In the genomic region with DNA sequence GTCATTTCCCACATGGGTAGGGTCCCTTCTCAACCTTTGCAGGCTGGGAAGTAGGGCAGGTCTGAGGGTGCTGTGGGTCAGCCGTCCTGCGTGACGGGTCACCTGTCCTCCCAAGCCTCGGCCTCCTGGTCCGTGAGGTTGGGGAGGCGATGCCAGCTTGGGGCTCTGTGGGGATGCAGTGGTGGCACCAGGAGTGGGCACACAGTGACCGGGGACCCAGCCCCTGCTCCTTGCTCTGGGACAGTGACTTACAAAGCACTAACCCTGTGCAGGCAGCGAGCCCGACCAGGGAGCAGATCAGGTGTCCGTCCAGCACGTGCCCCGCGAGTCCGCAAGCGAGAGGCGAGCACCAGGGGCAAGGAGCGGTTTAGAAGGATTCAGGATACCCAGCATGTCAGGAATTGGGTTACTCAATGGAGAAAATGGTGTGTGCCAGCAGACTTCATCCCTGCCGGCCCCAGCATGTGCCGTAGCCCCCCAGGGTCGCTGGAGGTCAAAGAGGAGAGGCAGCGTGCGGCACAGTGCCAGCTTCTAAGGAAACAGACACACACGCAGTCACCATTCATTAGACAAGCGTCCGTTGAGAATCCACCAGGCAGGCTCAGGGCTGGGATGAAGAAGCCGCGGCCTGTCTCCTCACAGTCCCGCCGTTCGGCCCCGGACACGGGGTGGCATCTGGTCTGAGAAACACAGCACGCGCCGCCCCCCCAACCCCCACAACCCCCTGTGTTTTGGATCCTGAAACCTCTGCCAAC, we compare ENCODE assay signal across 1 cellular context.
TF ChIP-seq lines count a peak whose summit lies in the region.

No MANE protein-coding gene starts in this region.

TF ChIP-seq in H1, 55 proteins besides CTCF, POLR2A, EP300 and RAD21:
- TF ChIP-seq SRF (IDR thresholded peaks at IDR 0.05; ENCODE audit: low read depth, low read length): no peak
- TF ChIP-seq SAP30 (IDR thresholded peaks at IDR 0.05; ENCODE audit: insufficient read depth, insufficient replicate concordance, low read length): no peak
- no peak for TF ChIP-seq CHD2 (IDR thresholded peaks at IDR 0.05; ENCODE audit: low read length)
- TF ChIP-seq ASH2L (IDR thresholded peaks at IDR 0.05; ENCODE audit: low read length): no peak
- no peak for TF ChIP-seq POU5F1 (IDR thresholded peaks at IDR 0.05; ENCODE audit: low read depth, low read length)
- TF ChIP-seq GABPA (IDR thresholded peaks at IDR 0.05; ENCODE audit: borderline replicate concordance, insufficient read depth, low read length): no peak
- no peak for TF ChIP-seq TAF7 (optimal IDR thresholded peaks at IDR 0.05; ENCODE audit: borderline replicate concordance, low read depth, low read length)
- TF ChIP-seq RXRA (IDR thresholded peaks at IDR 0.05; ENCODE audit: insufficient read depth, low read depth, low read length): no peak
